11 cellular contexts compared by ENCODE assay signal in the genomic region with DNA sequence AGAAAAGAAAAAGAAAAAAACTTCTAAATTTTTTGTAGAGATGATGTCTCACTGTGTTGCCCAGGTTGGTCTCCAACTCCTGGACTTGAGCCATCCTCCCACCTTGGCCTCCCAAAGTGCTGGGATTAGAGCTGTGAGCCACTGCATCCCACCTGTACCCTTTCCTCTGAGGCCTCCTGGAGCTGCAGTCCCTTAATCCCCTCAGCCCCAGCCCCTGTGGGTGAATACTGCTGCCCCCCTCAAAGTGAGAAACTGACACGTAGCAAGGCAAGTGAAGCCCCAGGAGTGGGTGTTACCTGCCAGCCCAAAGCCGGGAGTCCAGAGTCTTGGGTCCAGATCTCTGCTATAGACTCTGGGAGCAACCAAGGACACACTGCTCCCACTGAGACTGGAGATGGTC. TPM values are rescaled to one million over a fixed set of nuclear protein-coding genes. Genes with fewer than 3 reads are reported as not detected.
DNase-seq lines count a peak whose midpoint lies in the region; ATAC-seq, FAIRE-seq and TF ChIP-seq lines count a peak whose summit lies in the region.
"Not testable (repeated sequence)": the region's sequence is repeated elsewhere in the genome, so short reads cannot be mapped to it uniquely, and the experiment has no call there.
"Had no signal": no experiment of that assay in that cellular context is flagged by ENCODE, and none has a peak within 500 bp of the region (broad histone marks: within the 10 kb centered on the region; RNA-seq: fewer than 3 reads in every experiment).

No MANE protein-coding gene starts in this region.

- H3K27ac ChIP-seq in Panc1 (ENCODE audit: low read length); GM12878 (ENCODE audit: control insufficient read depth, insufficient read depth); right cardiac atrium (ENCODE audit: low read length); right lobe of liver; suprapubic skin: not testable (repeated sequence)

- not testable (repeated sequence) for FAIRE-seq in GM12878 (lab: Jason Lieb, UNC)

- not testable (repeated sequence) for TF ChIP-seq POLR2A in GM12878 (IDR thresholded peaks at IDR 0.05; ENCODE audit: low read depth, low read length); right lobe of liver (IDR thresholded peaks at IDR 0.05); suprapubic skin (IDR thresholded peaks at IDR 0.05)

- not testable (repeated sequence) for TF ChIP-seq RAD21 in GM12878 (IDR thresholded peaks at IDR 0.05; ENCODE audit: insufficient read depth, low read depth, low read length)

- TF ChIP-seq CTCF in Panc1 (IDR thresholded peaks at IDR 0.05); GM12878 (IDR thresholded peaks at IDR 0.05 in 2 of 3, conservative IDR thresholded peaks at IDR 0.05 in 1 of 3; ENCODE audit: control insufficient read depth in 2 of 3, extremely low read depth in 1 of 3, insufficient read depth in 1 of 3, low read depth in 3 of 3, low read length in 3 of 3); right lobe of liver (IDR thresholded peaks at IDR 0.05); suprapubic skin (IDR thresholded peaks at IDR 0.05): not testable (repeated sequence)

- not testable (repeated sequence) for H3K4me3 ChIP-seq in Panc1 (ENCODE audit: low read depth in 2 of 2, low read length in 2 of 2); GM12878; right cardiac atrium (ENCODE audit: low read length); right lobe of liver; suprapubic skin

- not testable (repeated sequence) for H3K27me3 ChIP-seq in Panc1 (ENCODE audit: control insufficient read depth, insufficient read depth, low read length); GM12878 (replicated peaks in 1 of 2; ENCODE audit: control insufficient read depth in 2 of 2, insufficient read depth in 2 of 2, low read length in 1 of 2); right cardiac atrium (ENCODE audit: control insufficient read depth, insufficient read depth); right lobe of liver; suprapubic skin

- not testable (repeated sequence) for H2AFZ ChIP-seq in GM12878 (ENCODE audit: control insufficient read depth, low read depth, low read length)

- in situ Hi-C loops in Panc1 (cut with HindIII; ENCODE audit: low pct_unique_long_range_greater_than_20kb, low sequenced_read_pairs); GM12878 (cut with MboI): not testable (repeated sequence)

- SMC1A ChIA-PET in GM12878 (lab: Charles Lee; ENCODE audit: uncharacterized antibody, unreplicated experiment), result not testable (repeated sequence)

- DNase-seq in Panc1 (ENCODE audit: low read depth, low spot score); GM12878 (ENCODE audit: low read depth, low spot score): not testable (repeated sequence)
- peak; percentile 54 for DNase-seq in activated CD8-positive, alpha-beta memory T cell treated with anti-CD3 and anti-CD28 coated beads for 24 hours
- DNase-seq in right cardiac atrium (peak in 2 of 3 donors; percentile 28 to 44), right lobe of liver (peak in 2 of 3 donors; percentile 37 to 47), posterior vena cava (ENCODE audit: low spot score) (peak; percentile 68), suprapubic skin (ENCODE audit: low spot score in 2 of 2) (peak; percentile 41 to 74)

- not testable (repeated sequence) for H3K79me2 ChIP-seq in GM12878 (ENCODE audit: control insufficient read depth, insufficient read depth, low read length)

- TF ChIP-seq EP300 in GM12878 (IDR thresholded peaks at IDR 0.05; ENCODE audit: borderline replicate concordance in 1 of 2, control insufficient read depth in 1 of 2, low read depth in 2 of 2, low read length in 2 of 2); suprapubic skin (IDR thresholded peaks at IDR 0.05): not testable (repeated sequence)

- H3K36me3 ChIP-seq in Panc1 (ENCODE audit: control insufficient read depth, insufficient read depth, low read length); GM12878 (ENCODE audit: control insufficient read depth in 2 of 2, insufficient read depth in 2 of 2, low read length in 1 of 2); right lobe of liver; suprapubic skin: not testable (repeated sequence)

- 22% methylated on average over 1 of the region's 2 CpGs for WGBS in GM12878 (ENCODE audit: insufficient coverage, insufficient replicate concordance, low lambda C conversion rate, missing lambda C conversion rate)
- 71% methylated on average over 1 of the region's 2 CpGs for WGBS in right cardiac atrium
- no CpG with 5 or more reads among the region's 2 CpGs for WGBS in right lobe of liver (ENCODE audit: insufficient coverage, low coverage, low lambda C conversion rate, missing lambda C conversion rate)
- 83% methylated on average over 1 of the region's 2 CpGs for WGBS in suprapubic skin

- POLR2A ChIA-PET in Panc1 (lab: Charles Lee); GM12878 (lab: Charles Lee): not testable (repeated sequence)

- CTCF ChIA-PET in Panc1 (lab: Charles Lee); GM12878 (lab: Yijun Ruan, JAX): not testable (repeated sequence)

- not testable (repeated sequence) for H4K20me1 ChIP-seq in GM12878 (ENCODE audit: control insufficient read depth, insufficient read depth)

- not testable (repeated sequence) for H3K4me1 ChIP-seq in Panc1 (ENCODE audit: control insufficient read depth, insufficient read depth, low read length); GM12878 (ENCODE audit: control insufficient read depth, insufficient read depth, low read length); right cardiac atrium (ENCODE audit: control insufficient read depth, insufficient read depth, low read length); right lobe of liver; suprapubic skin

- intact Hi-C loops in Panc1 (cut with micrococcal nuclease; ENCODE audit: unreplicated experiment); GM12878 (cut with micrococcal nuclease; ENCODE audit: unreplicated experiment); right cardiac atrium (cut with DNase I); right lobe of liver (cut with DNase I); posterior vena cava (cut with DNase I): not testable (repeated sequence)

- H3K9me3 ChIP-seq in Panc1 (ENCODE audit: control insufficient read depth, insufficient read depth, low read depth, low read length); GM12878 (replicated peaks; ENCODE audit: control insufficient read depth, insufficient read depth, low read length); right cardiac atrium (ENCODE audit: control insufficient read depth, low read length); right lobe of liver; suprapubic skin: not testable (repeated sequence)

- not testable (repeated sequence) for H3K9ac ChIP-seq in GM12878 (ENCODE audit: control insufficient read depth, insufficient read depth, low read length)

- ATAC-seq in Panc1, result 0 out of 2 replicates have a peak, but pooled peaks have one; percentile 4
- peak; percentile 16 for ATAC-seq in GM12878
- ATAC-seq in right cardiac atrium, result peak in 1 of 2 donors; percentile 7
- ATAC-seq in right lobe of liver, result peak in 2 of 4 donors; percentile 2 to 5

- RAD21 ChIA-PET in GM12878 (lab: Charles Lee; ENCODE audit: unreplicated experiment), result not testable (repeated sequence)

- H3K4me2 ChIP-seq in GM12878 (ENCODE audit: control insufficient read depth, insufficient read depth), result not testable (repeated sequence)

- BruUV-seq in Panc1 (replicated peaks; lab: Mats Ljungman, UMichigan); GM12878 (replicated peaks; lab: Mats Ljungman, UMichigan): not testable (repeated sequence)

RNA-seq across cellular contexts. Expression of gene RASA4B, which starts 7.2 kb away (rescaled TPM):
- 1.2 TPM for total RNA-seq in Panc1 (2021; ENCODE audit: unreplicated experiment)
- 4.2 TPM for polyA plus RNA-seq in Panc1 (2012; ENCODE audit: insufficient read length)
- total RNA-seq in GM12878 (2013; cell fraction: nucleolus; rRNA removed), result 39.4 and 41.8 TPM in 2 replicates
- 8.1 and 12.1 TPM in 2 replicates for total RNA-seq in GM12878 (2014; rRNA removed)
- 5.4 and 5.8 TPM in 2 replicates for total RNA-seq in GM12878 (2014; rRNA removed; fragmentation: Illumina TruSeq; extraction: Trizol)
- 12.7 and 14.8 TPM in 2 replicates for total RNA-seq in GM12878 (2021)
- 2.2 TPM for polyA plus RNA-seq in GM12878 (2011; ENCODE audit: low read depth)
- polyA plus RNA-seq in GM12878 (2011; rRNA removed), result 2.7 and 5.2 TPM in 2 replicates
- polyA plus RNA-seq in GM12878 (2011; cell fraction: cytosol; rRNA removed), result 7.3 and 9.4 TPM in 2 replicates
- 33.0 and 37.5 TPM in 2 replicates for polyA plus RNA-seq in GM12878 (2011; cell fraction: nucleus; rRNA removed)
- polyA plus RNA-seq in GM12878 (2012), result 12.7 and 17.1 TPM in 2 replicates
- 0.73 and 6.2 TPM in 2 replicates for polyA plus RNA-seq in GM12878 (2014; fragmentation: Illumina TruSeq; extraction: Trizol)
- under 1 TPM; 0.10 to 0.31 TPM for polyA plus RNA-seq in GM12878 (2014; fragmentation: Nextera tagmentation; extraction: Ambion mirVana)
- 16.4 and 18.8 TPM in 2 replicates for polyA plus RNA-seq in GM12878 (2014; rRNA removed)
- 1 to 10 TPM; 6.5 TPM for polyA plus RNA-seq in GM12878 (2016; fragmentation: Nextera tagmentation; extraction: Ambion mirVana)
- 7.0 and 7.8 TPM in 2 replicates for polyA minus RNA-seq in GM12878 (2011; rRNA and poly(A)+ RNA removed)
- polyA minus RNA-seq in GM12878 (2011; cell fraction: cytosol; rRNA and poly(A)+ RNA removed), result 2.7 and 3.3 TPM in 2 replicates
- polyA minus RNA-seq in GM12878 (2011; cell fraction: nucleus; rRNA and poly(A)+ RNA removed), result 7.0 and 10.6 TPM in 2 replicates
- total RNA-seq in right cardiac atrium, result 10 to 100 TPM in 2 of 4 donors, 1 to 10 TPM in 2; 3.8 to 12.8 (median 9.4) TPM
- 5.8 TPM for polyA plus RNA-seq in right cardiac atrium
- 1 to 10 TPM; 1.1 to 3.4 (median 2.7) TPM for total RNA-seq in right lobe of liver
- total RNA-seq in posterior vena cava, result 10 to 100 TPM; 12.1 to 17.6 TPM
- total RNA-seq in suprapubic skin, result 10 to 100 TPM; 26.5 to 30.7 (median 28.4) TPM
- total RNA-seq: Daoy had no signal

RNA-seq across cellular contexts. Expression of gene UPK3BL2, which starts 18.7 kb away (rescaled TPM):
- total RNA-seq in Panc1 (2021; ENCODE audit: unreplicated experiment) (14.4 TPM), GM12878 (2014; rRNA removed) (6.2 and 9.9 TPM in 2 replicates), GM12878 (2014; rRNA removed; fragmentation: Illumina TruSeq; extraction: Trizol) (7.1 and 8.2 TPM in 2 replicates), GM12878 (2021) (11.8 and 16.2 TPM in 2 replicates), right cardiac atrium (1 to 10 TPM; 3.4 to 8.3 (median 7.2) TPM), right lobe of liver (10 to 100 TPM in 2 of 6 experiments, 1 to 10 TPM in 2, under 1 TPM in 1, not detected in 1; 0.43 to 10.8 (median 7.9) TPM), posterior vena cava (10 to 100 TPM in 1 of 2 donors, 1 to 10 TPM in 1; 9.8 to 13.7 TPM), suprapubic skin (10 to 100 TPM in 2 of 4 donors, 1 to 10 TPM in 2; 7.8 to 24.4 (median 11.5) TPM)
- polyA plus RNA-seq in Panc1 (2012; ENCODE audit: insufficient read length), result 11.1 TPM
- total RNA-seq in GM12878 (2013; cell fraction: nucleolus; rRNA removed), result 52.2 and 56.3 TPM in 2 replicates
- polyA plus RNA-seq in GM12878 (2011; ENCODE audit: low read depth), result 6.2 TPM
- polyA plus RNA-seq in GM12878 (2011; rRNA removed) (3.3 and 7.6 TPM in 2 replicates), GM12878 (2014; fragmentation: Illumina TruSeq; extraction: Trizol) (0.51 and 6.1 TPM in 2 replicates), GM12878 (2014; fragmentation: Nextera tagmentation; extraction: Ambion mirVana) (under 1 TPM in 1 of 2 experiments, not detected in 1; 0.18 TPM), GM12878 (2014; rRNA removed) (25.7 and 30.1 TPM in 2 replicates), GM12878 (2016; fragmentation: Nextera tagmentation; extraction: Ambion mirVana) (10 to 100 TPM; 10.4 to 10.7 TPM), right cardiac atrium (2.7 TPM)
- polyA plus RNA-seq in GM12878 (2011; cell fraction: cytosol; rRNA removed), result 6.8 and 16.3 TPM in 2 replicates
- polyA plus RNA-seq in GM12878 (2011; cell fraction: nucleus; rRNA removed), result 93.5 and 120 TPM in 2 replicates
- 7.1 and 13.0 TPM in 2 replicates for polyA plus RNA-seq in GM12878 (2012)
- polyA minus RNA-seq in GM12878 (2011; rRNA and poly(A)+ RNA removed), result 4.8 and 7.4 TPM in 2 replicates
- polyA minus RNA-seq in GM12878 (2011; cell fraction: cytosol; rRNA and poly(A)+ RNA removed), result 2.1 and 2.7 TPM in 2 replicates
- polyA minus RNA-seq in GM12878 (2011; cell fraction: nucleus; rRNA and poly(A)+ RNA removed), result 4.7 and 6.9 TPM in 2 replicates
- total RNA-seq: G401, RPMI7951 had no signal

RNA-seq across cellular contexts. Expression of gene SPDYE2, which starts 26.2 kb away (rescaled TPM):
- not detected for total RNA-seq in Panc1 (2021; ENCODE audit: unreplicated experiment)
- polyA plus RNA-seq in Panc1 (2012; ENCODE audit: insufficient read length), result 1.6 TPM
- not detected in 2 replicates for total RNA-seq in GM12878 (2013; cell fraction: nucleolus; rRNA removed)
- total RNA-seq in GM12878 (2014; rRNA removed), result not detected in 2 replicates
- total RNA-seq in GM12878 (2014; rRNA removed; fragmentation: Illumina TruSeq; extraction: Trizol), result not detected in 2 replicates
- total RNA-seq in GM12878 (2021), result not detected in 2 replicates
- not detected for polyA plus RNA-seq in GM12878 (2011; ENCODE audit: low read depth)
- not detected in 2 replicates for polyA plus RNA-seq in GM12878 (2011; rRNA removed)
- not detected in 2 replicates for polyA plus RNA-seq in GM12878 (2011; cell fraction: cytosol; rRNA removed)
- 0.07 TPM in 1 of 2 replicates, not detected in the other for polyA plus RNA-seq in GM12878 (2011; cell fraction: nucleus; rRNA removed)
- polyA plus RNA-seq in GM12878 (2012), result 0.53 and 1.2 TPM in 2 replicates
- not detected in 2 replicates for polyA plus RNA-seq in GM12878 (2014; fragmentation: Illumina TruSeq; extraction: Trizol)
- polyA plus RNA-seq in GM12878 (2014; fragmentation: Nextera tagmentation; extraction: Ambion mirVana), result under 1 TPM; 0.16 to 0.19 TPM
- not detected in 2 replicates for polyA plus RNA-seq in GM12878 (2014; rRNA removed)
- 1 to 10 TPM; 4.4 to 6.4 TPM for polyA plus RNA-seq in GM12878 (2016; fragmentation: Nextera tagmentation; extraction: Ambion mirVana)
- polyA minus RNA-seq in GM12878 (2011; rRNA and poly(A)+ RNA removed), result not detected in 2 replicates
- polyA minus RNA-seq in GM12878 (2011; cell fraction: cytosol; rRNA and poly(A)+ RNA removed), result not detected in 2 replicates
- not detected in 2 replicates for polyA minus RNA-seq in GM12878 (2011; cell fraction: nucleus; rRNA and poly(A)+ RNA removed)
- total RNA-seq in right cardiac atrium, result not detected
- polyA plus RNA-seq in right cardiac atrium, result 0.09 TPM
- under 1 TPM in 2 of 6 experiments, not detected in 4; 0.13 to 0.30 TPM for total RNA-seq in right lobe of liver
- not detected for total RNA-seq in posterior vena cava
- under 1 TPM in 1 of 4 donors, not detected in 3; 0.64 TPM for total RNA-seq in suprapubic skin
- total RNA-seq: Daoy, G401, PC-3, RPMI7951 had no signal

RNA-seq across cellular contexts. Expression of gene POLR2J, which starts 46.1 kb away (rescaled TPM):
- 69.4 TPM for total RNA-seq in Panc1 (2021; ENCODE audit: unreplicated experiment)
- 81.8 TPM for polyA plus RNA-seq in Panc1 (2012; ENCODE audit: insufficient read length)
- 18.6 and 25.8 TPM in 2 replicates for total RNA-seq in GM12878 (2013; cell fraction: nucleolus; rRNA removed)
- 66.3 and 73.5 TPM in 2 replicates for total RNA-seq in GM12878 (2014; rRNA removed)
- total RNA-seq in GM12878 (2014; rRNA removed; fragmentation: Illumina TruSeq; extraction: Trizol), result 73.8 and 78.0 TPM in 2 replicates
- total RNA-seq in GM12878 (2021), result 47.8 and 49.2 TPM in 2 replicates
- polyA plus RNA-seq in GM12878 (2011; ENCODE audit: low read depth), result 14.7 TPM
- polyA plus RNA-seq in GM12878 (2011; rRNA removed), result 39.8 and 76.8 TPM in 2 replicates
- 90.1 and 134 TPM in 2 replicates for polyA plus RNA-seq in GM12878 (2011; cell fraction: cytosol; rRNA removed)
- 55.3 and 57.1 TPM in 2 replicates for polyA plus RNA-seq in GM12878 (2011; cell fraction: nucleus; rRNA removed)
- polyA plus RNA-seq in GM12878 (2012), result 68.0 and 85.8 TPM in 2 replicates
- polyA plus RNA-seq in GM12878 (2014; fragmentation: Illumina TruSeq; extraction: Trizol), result 83.8 and 119 TPM in 2 replicates
- polyA plus RNA-seq in GM12878 (2014; fragmentation: Nextera tagmentation; extraction: Ambion mirVana), result 10 to 100 TPM; 16.4 to 43.4 TPM
- polyA plus RNA-seq in GM12878 (2014; rRNA removed), result 99.6 and 105 TPM in 2 replicates
- 100 to 1,000 TPM; 110 to 116 TPM for polyA plus RNA-seq in GM12878 (2016; fragmentation: Nextera tagmentation; extraction: Ambion mirVana)
- 16.8 and 42.1 TPM in 2 replicates for polyA minus RNA-seq in GM12878 (2011; rRNA and poly(A)+ RNA removed)
- polyA minus RNA-seq in GM12878 (2011; cell fraction: cytosol; rRNA and poly(A)+ RNA removed), result 11.5 and 15.6 TPM in 2 replicates
- 67.7 and 94.0 TPM in 2 replicates for polyA minus RNA-seq in GM12878 (2011; cell fraction: nucleus; rRNA and poly(A)+ RNA removed)
- 10 to 100 TPM; 51.0 to 63.0 (median 58.8) TPM for total RNA-seq in right cardiac atrium
- polyA plus RNA-seq in right cardiac atrium, result 176 TPM
- 10 to 100 TPM; 18.8 to 27.1 (median 20.3) TPM for total RNA-seq in right lobe of liver
- 10 to 100 TPM; 35.0 to 40.3 TPM for total RNA-seq in posterior vena cava
- 10 to 100 TPM in 3 of 4 donors, 1 to 10 TPM in 1; 9.5 to 29.0 (median 19.3) TPM for total RNA-seq in suprapubic skin

RNA-seq across cellular contexts. Expression of gene POLR2J3, which starts 47.6 kb away (rescaled TPM):
- 28.1 TPM for total RNA-seq in Panc1 (2021; ENCODE audit: unreplicated experiment)
- 28.3 TPM for polyA plus RNA-seq in Panc1 (2012; ENCODE audit: insufficient read length)
- 549 and 576 TPM in 2 replicates for total RNA-seq in GM12878 (2013; cell fraction: nucleolus; rRNA removed)
- total RNA-seq in GM12878 (2014; rRNA removed), result 23.1 and 24.1 TPM in 2 replicates
- total RNA-seq in GM12878 (2014; rRNA removed; fragmentation: Illumina TruSeq; extraction: Trizol), result 70.7 and 85.4 TPM in 2 replicates
- total RNA-seq in GM12878 (2021), result 24.0 and 29.1 TPM in 2 replicates
- 27.4 TPM for polyA plus RNA-seq in GM12878 (2011; ENCODE audit: low read depth)
- 140 and 162 TPM in 2 replicates for polyA plus RNA-seq in GM12878 (2011; rRNA removed)
- 43.4 and 61.4 TPM in 2 replicates for polyA plus RNA-seq in GM12878 (2011; cell fraction: cytosol; rRNA removed)
- 167 and 189 TPM in 2 replicates for polyA plus RNA-seq in GM12878 (2011; cell fraction: nucleus; rRNA removed)
- polyA plus RNA-seq in GM12878 (2012), result 30.1 and 74.4 TPM in 2 replicates
- polyA plus RNA-seq in GM12878 (2014; fragmentation: Illumina TruSeq; extraction: Trizol), result 117 and 120 TPM in 2 replicates
- polyA plus RNA-seq in GM12878 (2014; fragmentation: Nextera tagmentation; extraction: Ambion mirVana), result 10 to 100 TPM; 27.3 to 30.4 TPM
- polyA plus RNA-seq in GM12878 (2014; rRNA removed), result 35.3 and 35.4 TPM in 2 replicates
- 100 to 1,000 TPM; 130 to 143 TPM for polyA plus RNA-seq in GM12878 (2016; fragmentation: Nextera tagmentation; extraction: Ambion mirVana)
- 64.6 and 89.4 TPM in 2 replicates for polyA minus RNA-seq in GM12878 (2011; rRNA and poly(A)+ RNA removed)
- polyA minus RNA-seq in GM12878 (2011; cell fraction: cytosol; rRNA and poly(A)+ RNA removed), result 3.3 and 28.9 TPM in 2 replicates
- polyA minus RNA-seq in GM12878 (2011; cell fraction: nucleus; rRNA and poly(A)+ RNA removed), result 78.2 and 172 TPM in 2 replicates
- 10 to 100 TPM; 10.2 to 17.3 (median 12.3) TPM for total RNA-seq in right cardiac atrium
- 54.8 TPM for polyA plus RNA-seq in right cardiac atrium
- 10 to 100 TPM in 4 of 6 experiments, 1 to 10 TPM in 2; 6.3 to 25.3 (median 12.9) TPM for total RNA-seq in right lobe of liver
- total RNA-seq in posterior vena cava, result 10 to 100 TPM; 21.9 to 32.0 TPM
- 10 to 100 TPM; 11.3 to 28.5 (median 27.3) TPM for total RNA-seq in suprapubic skin
